23 cellular contexts compared by ENCODE assay signal in the genomic region with DNA sequence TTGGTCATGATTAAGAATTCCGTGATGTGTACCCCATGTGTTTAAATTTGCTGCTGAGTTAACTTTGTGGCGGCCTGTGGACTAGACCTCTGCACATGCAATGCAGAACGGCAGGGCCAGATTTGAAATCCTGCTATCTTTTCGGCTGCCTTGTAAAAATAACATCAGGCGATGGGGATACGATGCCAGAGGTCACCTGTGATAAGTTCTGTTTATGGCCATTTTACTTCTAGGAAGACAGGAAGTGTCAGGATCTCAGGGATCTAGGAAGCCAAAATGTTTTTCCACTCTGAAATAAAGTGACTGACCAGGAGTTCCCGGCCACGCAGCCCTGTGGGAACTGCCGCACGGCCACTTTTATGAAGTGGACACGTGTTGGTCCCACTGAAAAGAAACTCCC.
DNase-seq lines count a peak whose midpoint lies in the region; ATAC-seq and TF ChIP-seq lines count a peak whose summit lies in the region.
"Had no signal": no experiment of that assay in that cellular context is flagged by ENCODE, and none has a peak within 500 bp of the region (broad histone marks: within the 10 kb centered on the region; RNA-seq: fewer than 3 reads in every experiment).

No MANE protein-coding gene starts in this region.

- H3K4me3 ChIP-seq in Panc1 (ENCODE audit: low read depth in 2 of 2, low read length in 2 of 2) = no peak overlapping the region
- H3K4me3 ChIP-seq: A549 had no signal

- H3K9me3 ChIP-seq in Panc1 (ENCODE audit: control insufficient read depth, insufficient read depth, low read depth, low read length) = no peaks in the 10 kb centered on the region
- H3K9me3 ChIP-seq: A549 had no signal

- H3K27ac ChIP-seq in C4-2B (peak overlapping the region; percentile 10; the same call in 1 of the 2 replicates), Panc1 (ENCODE audit: low read length) (peak overlapping the region; percentile 19), epithelial cell of prostate (peak overlapping the region; percentile 79)

- POLR2A ChIA-PET in Panc1 (lab: Charles Lee) = interaction anchor here (0.6 kb wide), 1 partner anchor 10 kb away, joined by 4 read pairs; no protein-coding TSS in a partner anchor

- peaks cover 97% of the 10 kb centered on the region for H3K4me1 ChIP-seq in Panc1 (ENCODE audit: control insufficient read depth, insufficient read depth, low read length)

- DNase-seq in Panc1 (ENCODE audit: low read depth, low spot score) (no peak), epithelial cell of prostate (ENCODE audit: low read depth, low spot score) (no peak), DMS114 treated with DMSO at 0.1 percent for 48 hours (lab: John Stamatoyannopoulos, UW; ENCODE audit: unreplicated experiment) (no peak)
- DNase-seq in activated CD4-positive, CD25-positive, alpha-beta regulatory T cell treated with anti-CD3 and anti-CD28 coated beads, Interleukin-2, amount 50 U/mL, for 72 hours = no peak
- DNase-seq: AML-193; C1 segment of cervical spinal cord; CD8-positive, alpha-beta memory T cell; DMS153; DND-41; HCEC 1CT; NCI-H1092 treated with DMSO at 0.1 percent for 48 hours; NCI-H1436; NCI-H187; NCI-H2081 treated with DMSO at 0.1 percent for 48 hours; NCI-H2171; NCI-H226; NCI-H510A; NCI-H69; SHP77 had no signal

- no peaks in the 10 kb centered on the region for H3K36me3 ChIP-seq in Panc1 (ENCODE audit: control insufficient read depth, insufficient read depth, low read length)

- no TSS peak for BruUV-seq in Panc1 (replicated peaks; lab: Mats Ljungman, UMichigan)

- ATAC-seq in Panc1 (no peak), HG03159 (IDR thresholded peaks at IDR 0.05; ENCODE audit: unreplicated experiment) (no peak)
- ATAC-seq: A549 had no signal

- H3K27ac Mint-ChIP-seq in nephron = peak overlapping the region in 2 of 3 experiments; percentile 27 to 52

- TF ChIP-seq CTCF in C4-2B (conservative IDR thresholded peaks at IDR 0.05) = no peak
- TF ChIP-seq CTCF in Panc1 (IDR thresholded peaks at IDR 0.05) = no peak
- no peak for TF ChIP-seq CTCF in nephron (IDR thresholded peaks at IDR 0.05; ENCODE audit: unreplicated experiment in 3 of 3)

- no peaks in the 10 kb centered on the region for H3K27me3 ChIP-seq in Panc1 (ENCODE audit: control insufficient read depth, insufficient read depth, low read length)

- no peaks in the 10 kb centered on the region for H3K36me3 Mint-ChIP-seq in nephron (ENCODE audit: low read depth)
- H3K36me3 Mint-ChIP-seq: CD8-positive, alpha-beta memory T cell had no signal

- in situ Hi-C loops in Panc1 (cut with HindIII; ENCODE audit: low pct_unique_long_range_greater_than_20kb, low sequenced_read_pairs) = no loop called here

- intact Hi-C loops in Panc1 (cut with micrococcal nuclease; ENCODE audit: unreplicated experiment) = no loop called here

- peaks cover 9% of the 10 kb centered on the region for H3K27me3 Mint-ChIP-seq in nephron (ENCODE audit: low read depth)

- peaks cover 82% of the 10 kb centered on the region for H3K4me1 Mint-ChIP-seq in nephron
- H3K4me1 Mint-ChIP-seq: CD8-positive, alpha-beta memory T cell had no signal

- H3K9me3 Mint-ChIP-seq in nephron = no peaks in the 10 kb centered on the region
- H3K9me3 Mint-ChIP-seq: CD8-positive, alpha-beta memory T cell had no signal

- CTCF ChIA-PET in Panc1 (lab: Charles Lee) = no interaction called here

- no peak overlapping the region for H3K4me3 Mint-ChIP-seq in nephron
- H3K4me3 Mint-ChIP-seq: CD8-positive, alpha-beta memory T cell had no signal

Comparison
In these comparisons a context has a peak if more than half of its experiments do, and no peak if none do; other contexts are left out.
1. H3K27ac ChIP-seq: peak in every context shown above with its lines; median percentile 79 in epithelial cell of prostate; 19 in Panc1; 10 in C4-2B.